24 cellular contexts compared by ENCODE assay signal in the genomic region with DNA sequence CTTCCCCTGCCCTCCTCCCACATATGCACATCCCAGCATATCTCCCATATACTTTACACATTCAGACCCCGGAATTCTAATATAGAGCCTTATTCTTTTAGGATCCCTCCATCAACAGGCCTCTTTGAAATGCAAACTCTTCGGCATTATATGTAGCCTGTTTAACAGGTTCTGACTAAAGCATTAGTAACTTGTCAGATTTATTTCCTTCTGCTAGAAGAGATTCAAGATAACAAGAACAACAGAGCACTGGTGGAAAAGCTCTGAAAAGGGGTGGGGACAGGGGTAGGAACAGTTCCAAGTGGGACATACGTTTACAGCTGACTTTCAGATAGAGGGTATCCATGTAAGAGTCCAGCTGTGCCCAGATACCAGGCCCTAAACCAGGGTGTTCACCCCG. TPM values are rescaled to one million over a fixed set of nuclear protein-coding genes. Genes with fewer than 3 reads are reported as not detected.
DNase-seq lines count a peak whose midpoint lies in the region; ATAC-seq and TF ChIP-seq lines count a peak whose summit lies in the region.
"Had no signal": no experiment of that assay in that cellular context is flagged by ENCODE, and none has a peak within 500 bp of the region (broad histone marks: within the 10 kb centered on the region; RNA-seq: fewer than 3 reads in every experiment).

No MANE protein-coding gene starts in this region.

- H3K4me1 ChIP-seq in mammary epithelial cell (ENCODE audit: insufficient read depth, low read length), result no peaks in the 10 kb centered on the region
- H3K4me1 ChIP-seq in breast epithelium, result no peaks in the 10 kb centered on the region
- H3K4me1 ChIP-seq: BLaER1 had no signal

- no peaks in the 10 kb centered on the region for H3K79me2 ChIP-seq in mammary epithelial cell (ENCODE audit: insufficient read depth, low read length)

- no peak overlapping the region for H3K4me3 Mint-ChIP-seq in mesothelial cell of epicardium
- H3K4me3 Mint-ChIP-seq in stimulated activated effector memory CD8-positive, alpha-beta T cell treated with anti-CD3 and anti-CD28 coated beads, Interleukin-12 subunit alpha, Interleukin-12 subunit beta, amount 100 ng/mL, for 72 hours, result no peak overlapping the region
- H3K4me3 Mint-ChIP-seq: CD4-positive, CD25-positive, alpha-beta regulatory T cell; H9; HFFc6 had no signal

- 27% methylated on average over 4 of the region's 4 CpGs for WGBS in mammary epithelial cell (ENCODE audit: low coverage, missing lambda C conversion rate)

- H3K9me3 ChIP-seq in mammary epithelial cell (replicated peaks; ENCODE audit: insufficient read depth, low read length) (no peaks in the 10 kb centered on the region), breast epithelium (no peaks in the 10 kb centered on the region)
- H3K9me3 ChIP-seq: BLaER1 had no signal

- H3K27me3 Mint-ChIP-seq in mesothelial cell of epicardium (ENCODE audit: low read depth), result no peaks in the 10 kb centered on the region

- DNase-seq in mammary epithelial cell, result peak; percentile 13
- DNase-seq in breast epithelium (ENCODE audit: low spot score in 2 of 2), result no peak
- no peak for DNase-seq in mesothelial cell of epicardium (ENCODE audit: low spot score in 2 of 2, unreplicated experiment in 2 of 2)
- DNase-seq in KBM-7, result no peak
- DNase-seq in stimulated activated effector memory CD8-positive, alpha-beta T cell treated with anti-CD3 and anti-CD28 coated beads, Interleukin-12 subunit alpha, Interleukin-12 subunit beta, amount 100 ng/mL, for 72 hours (ENCODE audit: low spot score in 2 of 2), result no peak
- DNase-seq: CD4-positive, CD25-positive, alpha-beta regulatory T cell; GM23248; H9; HFFc6; KG1; NCI-H1048; NCI-H1417; NCI-H1694; NCI-H2029 treated with DMSO at 0.1 percent for 48 hours; NCI-H446 treated with DMSO at 0.1 percent for 48 hours; NCI-H526; NCI-H82; SHP77 had no signal

- no TSS peak for BruUV-seq in mammary epithelial cell (replicated peaks; lab: Mats Ljungman, UMichigan)

- peaks cover 15% of the 10 kb centered on the region for H3K4me1 Mint-ChIP-seq in mesothelial cell of epicardium
- H3K4me1 Mint-ChIP-seq in stimulated activated effector memory CD8-positive, alpha-beta T cell treated with anti-CD3 and anti-CD28 coated beads, Interleukin-12 subunit alpha, Interleukin-12 subunit beta, amount 100 ng/mL, for 72 hours, result no peaks in the 10 kb centered on the region
- H3K4me1 Mint-ChIP-seq: CD4-positive, CD25-positive, alpha-beta regulatory T cell had no signal

- no peak overlapping the region for H3K9ac ChIP-seq in mammary epithelial cell (ENCODE audit: insufficient read depth, low read length)
- H3K9ac ChIP-seq: BLaER1, GM23248 had no signal

- H4K20me1 ChIP-seq in mammary epithelial cell (ENCODE audit: insufficient read depth, low read length), result no peaks in the 10 kb centered on the region
- H4K20me1 ChIP-seq: BLaER1 had no signal

- H3K27me3 ChIP-seq in mammary epithelial cell (ENCODE audit: insufficient read depth, low read length), result no peaks in the 10 kb centered on the region
- H3K27me3 ChIP-seq in breast epithelium, result peaks cover 0 to 42% of the 10 kb centered on the region in 2 donors

- CTCF ChIA-PET in mammary epithelial cell (lab: Charles Lee; ENCODE audit: low non-redundant PET), result no interaction called here

- TF ChIP-seq CTCF in mammary epithelial cell (conservative IDR thresholded peaks at IDR 0.05 in 1 of 2, IDR thresholded peaks at IDR 0.05 in 1 of 2; ENCODE audit: extremely low read depth in 1 of 2, insufficient read depth in 1 of 2, low read depth in 1 of 2, low read length in 2 of 2) (no peak), breast epithelium (IDR thresholded peaks at IDR 0.05) (no peak), VCaP (conservative IDR thresholded peaks at IDR 0.05) (no peak), mesothelial cell of epicardium (IDR thresholded peaks at IDR 0.05; ENCODE audit: unreplicated experiment) (no peak)

- H3K36me3 ChIP-seq in mammary epithelial cell (ENCODE audit: insufficient read depth, low read length), result no peaks in the 10 kb centered on the region
- H3K36me3 ChIP-seq in breast epithelium, result no peaks in the 10 kb centered on the region
- H3K36me3 ChIP-seq: BLaER1 had no signal

- TF ChIP-seq POLR2A in breast epithelium (IDR thresholded peaks at IDR 0.05), result no peak

- dilution Hi-C loops in mammary epithelial cell (cut with HindIII; ENCODE audit: low sequenced_read_pairs), result no loop called here

- H3K27ac ChIP-seq in mammary epithelial cell (ENCODE audit: insufficient read depth, low read depth, low read length) (no peak overlapping the region), breast epithelium (no peak overlapping the region), VCaP (peak overlapping the region; percentile 8; the same call in 1 of the 2 replicates)
- H3K27ac ChIP-seq: BLaER1, GM23248, RWPE1, SK-N-MC had no signal

- peaks cover 23% of the 10 kb centered on the region for H3K9me3 Mint-ChIP-seq in mesothelial cell of epicardium
- H3K9me3 Mint-ChIP-seq in stimulated activated effector memory CD8-positive, alpha-beta T cell treated with anti-CD3 and anti-CD28 coated beads, Interleukin-12 subunit alpha, Interleukin-12 subunit beta, amount 100 ng/mL, for 72 hours, result no peaks in the 10 kb centered on the region
- H3K9me3 Mint-ChIP-seq: CD4-positive, CD25-positive, alpha-beta regulatory T cell; HFFc6 had no signal

- H3K36me3 Mint-ChIP-seq in mesothelial cell of epicardium, result no peaks in the 10 kb centered on the region
- no peaks in the 10 kb centered on the region for H3K36me3 Mint-ChIP-seq in stimulated activated effector memory CD8-positive, alpha-beta T cell treated with anti-CD3 and anti-CD28 coated beads, Interleukin-12 subunit alpha, Interleukin-12 subunit beta, amount 100 ng/mL, for 72 hours
- H3K36me3 Mint-ChIP-seq: CD4-positive, CD25-positive, alpha-beta regulatory T cell had no signal

- no peak overlapping the region for H3K4me2 ChIP-seq in mammary epithelial cell (ENCODE audit: insufficient read depth, low read depth, low read length)
- H3K4me2 ChIP-seq: BLaER1 had no signal

- intact Hi-C loops in mammary epithelial cell (cut with micrococcal nuclease) (no loop called here), breast epithelium (cut with DNase I; ENCODE audit: low total_unique reads) (no loop called here)

- no peak for ATAC-seq in GM21381 (IDR thresholded peaks at IDR 0.05; ENCODE audit: unreplicated experiment)
- no peak for ATAC-seq in stimulated activated effector memory CD8-positive, alpha-beta T cell treated with anti-CD3 and anti-CD28 coated beads, Interleukin-12 subunit alpha, Interleukin-12 subunit beta, amount 100 ng/mL, for 72 hours
- ATAC-seq: Panc1 had no signal

- in situ Hi-C loops in mammary epithelial cell (cut with MboI; ENCODE audit: low sequenced_read_pairs in 2 of 2) (no loop called here), KBM-7 (cut with MboI; ENCODE audit: low pct_unique_long_range_greater_than_20kb, low sequenced_read_pairs) (no loop called here)

- H2AFZ ChIP-seq in mammary epithelial cell (ENCODE audit: low read depth, low read length), result no peak overlapping the region
- H2AFZ ChIP-seq: GM23248 had no signal

- H3K27ac Mint-ChIP-seq in mesothelial cell of epicardium, result peak overlapping the region; percentile 90
- no peak overlapping the region for H3K27ac Mint-ChIP-seq in stimulated activated effector memory CD8-positive, alpha-beta T cell treated with anti-CD3 and anti-CD28 coated beads, Interleukin-12 subunit alpha, Interleukin-12 subunit beta, amount 100 ng/mL, for 72 hours
- H3K27ac Mint-ChIP-seq: CD4-positive, CD25-positive, alpha-beta regulatory T cell; HFFc6 had no signal

- H3K4me3 ChIP-seq in mammary epithelial cell (replicated peaks in 1 of 3; ENCODE audit: insufficient read depth in 1 of 3, low read depth in 2 of 3, low read length in 3 of 3) (no peak overlapping the region), breast epithelium (no peak overlapping the region)
- H3K4me3 ChIP-seq: BLaER1, GM23248, SK-N-MC had no signal

RNA-seq across cellular contexts. Expression of gene PRPS1, which starts 31.7 kb away (rescaled TPM):
- total RNA-seq in mammary epithelial cell (10 to 100 TPM; 23.2 to 34.1 TPM), breast epithelium (10 to 100 TPM; 19.3 to 24.9 (median 20.8) TPM), mesothelial cell of epicardium (28.3 to 32.1 TPM (median 30.0 TPM) in 3 replicates)
- polyA plus RNA-seq in mammary epithelial cell, result 34.6 TPM
- polyA minus RNA-seq in mammary epithelial cell, result 42.5 TPM
